22 cellular contexts compared by ENCODE assay signal in the genomic region with DNA sequence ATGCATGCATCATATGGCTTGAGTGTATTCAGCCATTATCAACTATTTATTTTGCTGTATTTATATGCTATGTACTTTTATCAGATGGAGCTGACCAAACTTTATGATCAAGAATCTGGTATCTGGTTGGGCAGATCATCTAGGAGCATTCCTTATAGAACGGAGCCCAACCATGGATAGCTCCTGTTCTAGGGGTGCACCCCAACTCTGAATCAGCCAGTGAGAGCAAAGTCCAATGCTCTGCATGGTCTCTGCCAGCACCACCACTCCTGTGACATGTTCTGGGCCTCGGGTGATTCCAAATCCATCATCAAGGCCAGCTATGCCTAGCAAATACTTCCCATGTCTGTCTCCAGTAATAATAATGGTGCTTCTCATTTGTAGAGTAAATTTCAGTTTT.
"Had no signal": no experiment of that assay in that cellular context is flagged by ENCODE, and none has a peak within 500 bp of the region (broad histone marks: within the 10 kb centered on the region; RNA-seq: fewer than 3 reads in every experiment).

No MANE protein-coding gene starts in this region.

- H3K9me3 Mint-ChIP-seq: activated CD4-positive, alpha-beta T cell treated with anti-CD3 and anti-CD28 coated beads, Interleukin-2, amount 10 ng/mL, durations not matched to agents 24 days and 14 days; activated CD8-positive, alpha-beta T cell treated with anti-CD3 and anti-CD28 coated beads for 36 hours; activated naive CD4-positive, alpha-beta T cell treated with anti-CD3 and anti-CD28 coated beads for 36 hours; activated T-helper 17 cell treated with anti-CD3 and anti-CD28 coated beads, Interleukin-2, amount 50 U/mL, for 72 hours; central memory CD8-positive, alpha-beta T cell; endodermal cell; neural progenitor cell; stimulated activated memory B cell treated with anti-CD40 and anti-IgM and Interleukin-4, amounts not matched to agents 10 μg/mL and 1 μg/mL and 100 μg/mL, for 72 hours had no signal

- H3K4me3 ChIP-seq: colonic mucosa, gastrocnemius medialis, neural progenitor cell, pancreas, transverse colon had no signal

- H3K36me3 ChIP-seq: brain microvascular endothelial cell, colonic mucosa, gastrocnemius medialis, neural progenitor cell, pancreas, transverse colon had no signal

- H3K4me1 Mint-ChIP-seq: activated CD4-positive, alpha-beta T cell treated with anti-CD3 and anti-CD28 coated beads, Interleukin-2, amount 10 ng/mL, durations not matched to agents 24 days and 14 days; activated T-helper 17 cell treated with anti-CD3 and anti-CD28 coated beads, Interleukin-2, amount 50 U/mL, for 72 hours; central memory CD8-positive, alpha-beta T cell; endodermal cell; naive thymus-derived CD4-positive, alpha-beta T cell; neural progenitor cell; stimulated activated memory B cell treated with anti-CD40 and anti-IgM and Interleukin-4, amounts not matched to agents 10 μg/mL and 1 μg/mL and 100 μg/mL, for 72 hours had no signal

- H3K4me1 ChIP-seq: colonic mucosa, gastrocnemius medialis, neural progenitor cell, pancreas, transverse colon had no signal

- H3K27ac Mint-ChIP-seq: activated CD4-positive, alpha-beta T cell treated with anti-CD3 and anti-CD28 coated beads, Interleukin-2, amount 10 ng/mL, durations not matched to agents 24 days and 14 days; activated CD8-positive, alpha-beta T cell treated with anti-CD3 and anti-CD28 coated beads for 36 hours; activated naive CD4-positive, alpha-beta T cell treated with anti-CD3 and anti-CD28 coated beads for 36 hours; activated T-helper 17 cell treated with anti-CD3 and anti-CD28 coated beads, Interleukin-2, amount 50 U/mL, for 72 hours; endodermal cell; naive thymus-derived CD4-positive, alpha-beta T cell; neural progenitor cell; stimulated activated memory B cell treated with anti-CD40 and anti-IgM and Interleukin-4, amounts not matched to agents 10 μg/mL and 1 μg/mL and 100 μg/mL, for 72 hours had no signal

- DNase-seq: activated CD4-positive, alpha-beta T cell treated with anti-CD3 and anti-CD28 coated beads, Interleukin-2, amount 10 ng/mL, durations not matched to agents 24 days and 14 days; activated CD4-positive, CD25-positive, alpha-beta regulatory T cell; activated CD8-positive, alpha-beta T cell treated with anti-CD3 and anti-CD28 coated beads for 36 hours; activated naive CD4-positive, alpha-beta T cell treated with anti-CD3 and anti-CD28 coated beads for 36 hours; activated T-cell treated with anti-CD3 and anti-CD28 coated beads, Interleukin-2, amount 50 U/mL, for 1 hour; anterior cingulate cortex; colonic mucosa; endodermal cell; erythroblast; gastrocnemius medialis; head of caudate nucleus; mesendoderm; naive thymus-derived CD4-positive, alpha-beta T cell; pancreas; stimulated activated CD4-positive, alpha-beta T cell treated with anti-CD3 and anti-CD28 coated beads, Interleukin-4, amount 100 ng/mL, for 4 hours; T1000; transverse colon had no signal

- ATAC-seq: activated CD8-positive, alpha-beta T cell treated with anti-CD3 and anti-CD28 coated beads for 36 hours; activated T-helper 17 cell treated with anti-CD3 and anti-CD28 coated beads, Interleukin-2, amount 50 U/mL, for 72 hours; gastrocnemius medialis; naive thymus-derived CD4-positive, alpha-beta T cell; stimulated activated memory B cell treated with anti-CD40 and anti-IgM and Interleukin-4, amounts not matched to agents 10 μg/mL and 1 μg/mL and 100 μg/mL, for 72 hours had no signal

- H3K27ac ChIP-seq: brain microvascular endothelial cell, colonic mucosa, gastrocnemius medialis, neural progenitor cell, pancreas, transverse colon had no signal

- H3K4me3 Mint-ChIP-seq: activated CD4-positive, alpha-beta T cell treated with anti-CD3 and anti-CD28 coated beads, Interleukin-2, amount 10 ng/mL, durations not matched to agents 24 days and 14 days; activated CD8-positive, alpha-beta T cell treated with anti-CD3 and anti-CD28 coated beads for 36 hours; activated naive CD4-positive, alpha-beta T cell treated with anti-CD3 and anti-CD28 coated beads for 36 hours; activated T-helper 17 cell treated with anti-CD3 and anti-CD28 coated beads, Interleukin-2, amount 50 U/mL, for 72 hours; central memory CD8-positive, alpha-beta T cell; endodermal cell; naive thymus-derived CD4-positive, alpha-beta T cell; neural progenitor cell; stimulated activated memory B cell treated with anti-CD40 and anti-IgM and Interleukin-4, amounts not matched to agents 10 μg/mL and 1 μg/mL and 100 μg/mL, for 72 hours had no signal

- H3K27me3 ChIP-seq: brain microvascular endothelial cell, colonic mucosa, gastrocnemius medialis, neural progenitor cell, pancreas, transverse colon had no signal

- H3K9me3 ChIP-seq: colonic mucosa, gastrocnemius medialis, pancreas, transverse colon had no signal

- H3K27me3 Mint-ChIP-seq: activated CD4-positive, alpha-beta T cell treated with anti-CD3 and anti-CD28 coated beads, Interleukin-2, amount 10 ng/mL, durations not matched to agents 24 days and 14 days; stimulated activated memory B cell treated with anti-CD40 and anti-IgM and Interleukin-4, amounts not matched to agents 10 μg/mL and 1 μg/mL and 100 μg/mL, for 72 hours had no signal

- H3K36me3 Mint-ChIP-seq: naive thymus-derived CD4-positive, alpha-beta T cell; neural progenitor cell; stimulated activated memory B cell treated with anti-CD40 and anti-IgM and Interleukin-4, amounts not matched to agents 10 μg/mL and 1 μg/mL and 100 μg/mL, for 72 hours had no signal
